23 cellular contexts compared by ENCODE assay signal in the genomic region with DNA sequence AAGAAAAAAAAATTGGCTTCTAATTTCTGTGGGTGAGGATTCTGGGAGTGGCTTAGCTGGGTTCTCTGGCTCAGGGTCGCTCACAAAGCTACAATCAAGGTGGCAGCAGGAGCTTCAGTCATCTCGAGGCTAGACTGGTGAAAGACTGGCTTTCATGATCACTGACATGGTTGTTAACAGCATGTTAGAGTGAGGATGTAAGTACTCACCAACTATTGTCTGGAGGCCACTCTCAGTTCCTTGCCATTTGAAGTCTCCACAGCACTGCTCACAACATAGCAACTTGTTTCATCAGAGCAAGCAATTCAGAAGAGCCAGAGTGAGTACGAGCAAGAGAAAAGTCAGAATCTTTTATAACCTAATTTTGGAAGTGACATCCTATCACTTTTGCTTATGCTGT.
DNase-seq lines count a peak whose midpoint lies in the region; ATAC-seq, FAIRE-seq and TF ChIP-seq lines count a peak whose summit lies in the region.
"Had no signal": no experiment of that assay in that cellular context is flagged by ENCODE, and none has a peak within 500 bp of the region (broad histone marks: within the 10 kb centered on the region; RNA-seq: fewer than 3 reads in every experiment).

No MANE protein-coding gene starts in this region.

- FAIRE-seq in bronchial epithelial cell (lab: Jason Lieb, UNC): peak; percentile 68
- FAIRE-seq: GM12891, H54 had no signal

- no peaks in the 10 kb centered on the region for H3K36me3 ChIP-seq in bronchial epithelial cell (ENCODE audit: control insufficient read depth, insufficient read depth, low read length)
- H3K36me3 ChIP-seq: SJCRH30 had no signal

- peaks cover 0 to 2% of the 10 kb centered on the region in 2 donors for H3K36me3 Mint-ChIP-seq in activated T-cell treated with anti-CD3 and anti-CD28 coated beads, Interleukin-2, amount 50 U/mL, for 72 hours (ENCODE audit: insufficient read depth in 2 of 2)
- peaks cover 3% of the 10 kb centered on the region for H3K36me3 Mint-ChIP-seq in activated T-cell treated with anti-CD3 and anti-CD28 coated beads, Interleukin-2, amount 50 U/mL, for 24 hours (ENCODE audit: low read depth)
- H3K36me3 Mint-ChIP-seq: CD8-positive, alpha-beta T cell had no signal

- H3K4me3 Mint-ChIP-seq in activated T-cell treated with anti-CD3 and anti-CD28 coated beads, Interleukin-2, amount 50 U/mL, for 72 hours: no peak overlapping the region
- no peak overlapping the region for H3K4me3 Mint-ChIP-seq in activated T-cell treated with anti-CD3 and anti-CD28 coated beads, Interleukin-2, amount 50 U/mL, for 24 hours
- H3K4me3 Mint-ChIP-seq in stimulated activated naive CD8-positive, alpha-beta T cell treated with anti-CD3 and anti-CD28 coated beads, Interleukin-15, amount 100 ng/mL, for 72 hours: no peak overlapping the region
- H3K4me3 Mint-ChIP-seq: B cell; CD8-positive, alpha-beta T cell had no signal

- H3K27ac Mint-ChIP-seq in activated T-cell treated with anti-CD3 and anti-CD28 coated beads, Interleukin-2, amount 50 U/mL, for 72 hours: no peak overlapping the region
- H3K27ac Mint-ChIP-seq in activated T-cell treated with anti-CD3 and anti-CD28 coated beads, Interleukin-2, amount 50 U/mL, for 24 hours: no peak overlapping the region
- no peak overlapping the region for H3K27ac Mint-ChIP-seq in stimulated activated naive CD8-positive, alpha-beta T cell treated with anti-CD3 and anti-CD28 coated beads, Interleukin-15, amount 100 ng/mL, for 72 hours
- H3K27ac Mint-ChIP-seq: B cell; CD8-positive, alpha-beta T cell had no signal

- no peaks in the 10 kb centered on the region for H3K27me3 ChIP-seq in bronchial epithelial cell (ENCODE audit: control insufficient read depth, insufficient read depth, low read length)
- H3K27me3 ChIP-seq: SJCRH30 had no signal

- no peaks in the 10 kb centered on the region for H3K9me3 Mint-ChIP-seq in activated T-cell treated with anti-CD3 and anti-CD28 coated beads, Interleukin-2, amount 50 U/mL, for 72 hours
- H3K9me3 Mint-ChIP-seq in activated T-cell treated with anti-CD3 and anti-CD28 coated beads, Interleukin-2, amount 50 U/mL, for 24 hours: no peaks in the 10 kb centered on the region
- peaks cover 7% of the 10 kb centered on the region in 2 donors for H3K9me3 Mint-ChIP-seq in stimulated activated naive CD8-positive, alpha-beta T cell treated with anti-CD3 and anti-CD28 coated beads, Interleukin-15, amount 100 ng/mL, for 72 hours

- TF ChIP-seq CTCF in bronchial epithelial cell (IDR thresholded peaks at IDR 0.05; ENCODE audit: insufficient read depth, low read length, severe bottlenecking): no peak

- H3K27me3 Mint-ChIP-seq in activated T-cell treated with anti-CD3 and anti-CD28 coated beads, Interleukin-2, amount 50 U/mL, for 72 hours (ENCODE audit: low read depth): peaks cover 24% of the 10 kb centered on the region
- peaks cover 38% of the 10 kb centered on the region for H3K27me3 Mint-ChIP-seq in activated T-cell treated with anti-CD3 and anti-CD28 coated beads, Interleukin-2, amount 50 U/mL, for 24 hours
- H3K27me3 Mint-ChIP-seq in stimulated activated naive CD8-positive, alpha-beta T cell treated with anti-CD3 and anti-CD28 coated beads, Interleukin-15, amount 100 ng/mL, for 72 hours: peaks cover 34% of the 10 kb centered on the region

- peaks cover 9% of the 10 kb centered on the region for H3K4me1 Mint-ChIP-seq in activated T-cell treated with anti-CD3 and anti-CD28 coated beads, Interleukin-2, amount 50 U/mL, for 72 hours (ENCODE audit: low read depth)
- peaks cover 7% of the 10 kb centered on the region for H3K4me1 Mint-ChIP-seq in activated T-cell treated with anti-CD3 and anti-CD28 coated beads, Interleukin-2, amount 50 U/mL, for 24 hours (ENCODE audit: low read depth)
- peaks cover 9% of the 10 kb centered on the region for H3K4me1 Mint-ChIP-seq in stimulated activated naive CD8-positive, alpha-beta T cell treated with anti-CD3 and anti-CD28 coated beads, Interleukin-15, amount 100 ng/mL, for 72 hours

- peak; percentile 38 to 52 for ATAC-seq in activated T-cell treated with anti-CD3 and anti-CD28 coated beads, Interleukin-2, amount 50 U/mL, for 72 hours (replicated peaks in 1 of 2)
- no peak for ATAC-seq in stimulated activated naive CD8-positive, alpha-beta T cell treated with anti-CD3 and anti-CD28 coated beads, Interleukin-15, amount 100 ng/mL, for 72 hours
- ATAC-seq: CD8-positive, alpha-beta T cell; Right ventricle myocardium inferior had no signal

- DNase-seq in DMS53 (lab: John Stamatoyannopoulos, UW) (peak; percentile 12), DMS53 treated with DMSO at 0.1 percent for 48 hours (lab: John Stamatoyannopoulos, UW; ENCODE audit: unreplicated experiment) (no peak), bronchial epithelial cell (ENCODE audit: low read depth) (no peak), NCI-H69 (lab: John Stamatoyannopoulos, UW) (no peak)
- DNase-seq in activated T-cell treated with anti-CD3 and anti-CD28 coated beads, Interleukin-2, amount 50 U/mL, for 72 hours: no peak
- no peak for DNase-seq in activated T-cell treated with anti-CD3 and anti-CD28 coated beads, Interleukin-2, amount 50 U/mL, for 24 hours
- DNase-seq in stimulated activated naive CD8-positive, alpha-beta T cell treated with anti-CD3 and anti-CD28 coated beads, Interleukin-15, amount 100 ng/mL, for 72 hours: no peak
- DNase-seq: Caco-2; CD8-positive, alpha-beta T cell; DMS79 treated with DMSO at 0.1 percent for 48 hours; GF-D8; KBM-7; NCI-H1092; NCI-H1417 treated with DMSO at 0.1 percent for 48 hours; NCI-H1694 treated with DMSO at 0.1 percent for 48 hours; NCI-H2081; NCI-H2227 treated with DMSO at 0.1 percent for 48 hours; NCI-H526 treated with DMSO at 0.1 percent for 48 hours; SJCRH30 had no signal

- H3K4me3 ChIP-seq in bronchial epithelial cell (ENCODE audit: low read depth, low read length): no peak overlapping the region
- H3K4me3 ChIP-seq: SJCRH30 had no signal
